Comparison of ENCODE assay signal across 23 cellular contexts in the genomic region with DNA sequence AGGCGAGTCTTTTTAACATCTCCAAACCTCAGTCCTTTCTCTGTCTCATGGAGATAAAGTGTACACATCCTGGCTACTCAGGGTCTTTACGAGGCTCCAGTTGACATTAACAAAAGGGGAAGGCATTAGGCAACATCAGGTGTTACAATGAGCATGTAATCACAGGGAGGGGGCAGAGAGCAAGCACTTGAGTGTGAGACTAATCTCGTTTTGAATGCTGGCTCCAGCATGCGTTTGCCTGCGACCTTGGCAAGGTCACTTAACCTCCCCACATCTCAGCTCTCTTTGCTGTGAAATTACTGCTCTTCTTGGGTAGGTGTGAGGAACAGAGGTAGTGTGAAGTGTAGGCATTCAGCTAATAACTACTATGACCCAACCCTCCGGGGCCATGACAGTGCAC. TPM values are rescaled to one million over a fixed set of nuclear protein-coding genes. Genes with fewer than 3 reads are reported as not detected.
DNase-seq lines count a peak whose midpoint lies in the region; ATAC-seq and TF ChIP-seq lines count a peak whose summit lies in the region.
"Had no signal": no experiment of that assay in that cellular context is flagged by ENCODE, and none has a peak within 500 bp of the region (broad histone marks: within the 10 kb centered on the region; RNA-seq: fewer than 3 reads in every experiment).

No MANE protein-coding gene starts in this region.

- H3K4me1 Mint-ChIP-seq in Caco-2 (ENCODE audit: low read depth, unreplicated experiment), result peaks cover 43% of the 10 kb centered on the region
- H3K4me1 Mint-ChIP-seq: activated B cell treated with CpG ODN at 0.5 μM for 24 hours; CD4-positive, alpha-beta memory T cell; memory B cell; neural crest cell had no signal

- TF ChIP-seq CTCF in Caco-2 (IDR thresholded peaks at IDR 0.05; ENCODE audit: insufficient read depth in 1 of 2, low read depth in 1 of 2, low read length in 1 of 2, severe bottlenecking in 1 of 2, unreplicated experiment in 1 of 2) (no peak), Peyer's patch (IDR thresholded peaks at IDR 0.05) (no peak), BE2C (IDR thresholded peaks at IDR 0.05; ENCODE audit: low read depth, low read length) (no peak)

- no TSS peak for BruUV-seq in Caco-2 (replicated peaks; lab: Mats Ljungman, UMichigan)

- CTCF ChIA-PET in Caco-2 (lab: Charles Lee), result interaction anchor here (0.6 to 1.4 kb wide), 2 partner anchors 11 to 1345 kb away, joined by 3 read pairs; no protein-coding TSS in a partner anchor

- no peak overlapping the region for H3K4me3 ChIP-seq in Caco-2 (ENCODE audit: low read depth, low read length)
- no peak overlapping the region for H3K4me3 ChIP-seq in Peyer's patch
- no peak overlapping the region for H3K4me3 ChIP-seq in BE2C (ENCODE audit: low read depth, low read length)
- H3K4me3 ChIP-seq: esophagus muscularis mucosa, K562 had no signal

- intact Hi-C loops in Caco-2 (cut with micrococcal nuclease; ENCODE audit: unreplicated experiment) (no loop called here), left ventricle myocardium superior (cut with micrococcal nuclease) (no loop called here)

- H3K27ac ChIP-seq in Peyer's patch, result no peak overlapping the region
- H3K27ac ChIP-seq: esophagus muscularis mucosa had no signal

- H3K9me3 ChIP-seq in Caco-2 (no peaks in the 10 kb centered on the region), Peyer's patch (no peaks in the 10 kb centered on the region), BE2C (no peaks in the 10 kb centered on the region)
- H3K9me3 ChIP-seq: esophagus muscularis mucosa had no signal

- peaks cover 43% of the 10 kb centered on the region for H3K4me1 ChIP-seq in Caco-2
- no peaks in the 10 kb centered on the region for H3K4me1 ChIP-seq in Peyer's patch
- H3K4me1 ChIP-seq in BE2C, result peaks cover 47% of the 10 kb centered on the region

- peak; percentile 3 for ATAC-seq in left ventricle myocardium superior

- TF ChIP-seq POLR2A in Peyer's patch (IDR thresholded peaks at IDR 0.05), result no peak

- peaks cover 21% of the 10 kb centered on the region for H3K36me3 Mint-ChIP-seq in Caco-2 (ENCODE audit: insufficient read depth, unreplicated experiment)
- H3K36me3 Mint-ChIP-seq: CD4-positive, alpha-beta memory T cell; memory B cell had no signal

- H3K27ac Mint-ChIP-seq in Caco-2 (ENCODE audit: unreplicated experiment), result peak overlapping the region; percentile 21
- H3K27ac Mint-ChIP-seq: activated B cell treated with CpG ODN at 0.5 μM for 24 hours; CD4-positive, alpha-beta memory T cell; memory B cell had no signal

- H3K27me3 ChIP-seq in Caco-2 (replicated peaks; ENCODE audit: control insufficient read depth, insufficient read depth, low read length) (no peaks in the 10 kb centered on the region), Peyer's patch (no peaks in the 10 kb centered on the region), BE2C (no peaks in the 10 kb centered on the region)

- peaks cover 4% of the 10 kb centered on the region for H3K27me3 Mint-ChIP-seq in Caco-2 (ENCODE audit: insufficient read depth, unreplicated experiment)

- H3K9me3 Mint-ChIP-seq in Caco-2 (ENCODE audit: unreplicated experiment), result no peaks in the 10 kb centered on the region
- H3K9me3 Mint-ChIP-seq: activated B cell treated with CpG ODN at 0.5 μM for 24 hours; CD4-positive, alpha-beta memory T cell; memory B cell; neural crest cell had no signal

- POLR2A ChIA-PET in Caco-2 (lab: Charles Lee), result no interaction called here

- DNase-seq in Caco-2, result no peak
- DNase-seq in NCI-H1417 treated with DMSO at 0.1 percent for 48 hours (lab: John Stamatoyannopoulos, UW), result peak; percentile 44
- DNase-seq in NCI-H748 (lab: John Stamatoyannopoulos, UW; ENCODE audit: unreplicated experiment), result peak; percentile 82
- no peak for DNase-seq in left ventricle myocardium superior
- no peak for DNase-seq in Peyer's patch
- no peak for DNase-seq in CD1c-positive myeloid dendritic cell (ENCODE audit: extremely low spot score)
- DNase-seq in BE2C, result no peak
- no peak for DNase-seq in AG08396 (ENCODE audit: low spot score)
- DNase-seq: activated B cell treated with CpG ODN at 0.5 μM for 24 hours; CD4-positive, alpha-beta memory T cell; central memory CD4-positive, alpha-beta T cell; HCEC 1CT; islet precursor cell; SIG-M5; stimulated activated CD4-positive, alpha-beta T cell treated with anti-CD3 and anti-CD28 coated beads, Interleukin-1b, Interleukin-23, amount 100 ng/mL, for 48 hours; T-helper 2 cell had no signal

- H3K36me3 ChIP-seq in Caco-2 (ENCODE audit: control insufficient read depth, insufficient read depth, low read length) (no peaks in the 10 kb centered on the region), Peyer's patch (no peaks in the 10 kb centered on the region), BE2C (no peaks in the 10 kb centered on the region)

- H3K4me3 Mint-ChIP-seq in Caco-2 (ENCODE audit: unreplicated experiment), result no peak overlapping the region
- H3K4me3 Mint-ChIP-seq: activated B cell treated with CpG ODN at 0.5 μM for 24 hours; CD4-positive, alpha-beta memory T cell; memory B cell; neural crest cell had no signal

RNA-seq across cellular contexts. Expression of gene TNNT2, which starts 3.1 kb away (rescaled TPM):
- total RNA-seq in Caco-2 (2022), result 5.9 and 7.3 TPM in 2 replicates
- total RNA-seq in left ventricle myocardium superior, result 10,350 TPM
- 1 to 10 TPM in 1 of 4 donors, under 1 TPM in 1, not detected in 2; 0.40 to 3.7 TPM for total RNA-seq in Peyer's patch
- 9.6 TPM for polyA plus RNA-seq in BE2C (2012; ENCODE audit: insufficient read depth, insufficient read length, low read depth)
- total RNA-seq: activated B cell treated with CpG ODN at 0.5 μM for 24 hours; CD4-positive, alpha-beta memory T cell; Daoy; K562; neural crest cell; subcutaneous adipose tissue had no signal
- polyA plus RNA-seq: CD4-positive, alpha-beta memory T cell; K562 had no signal

RNA-seq across cellular contexts. Expression of gene LAD1, which starts 24.7 kb away (rescaled TPM):
- total RNA-seq in Caco-2 (2022) (77.2 and 80.5 TPM in 2 replicates), left ventricle myocardium superior (2.2 TPM), Peyer's patch (100 to 1,000 TPM; 106 to 224 (median 192) TPM)
- polyA plus RNA-seq in BE2C (2012; ENCODE audit: insufficient read depth, insufficient read length, low read depth), result not detected
- total RNA-seq: activated B cell treated with CpG ODN at 0.5 μM for 24 hours, neural crest cell had no signal
- polyA plus RNA-seq: CD4-positive, alpha-beta memory T cell; K562 had no signal

RNA-seq across cellular contexts. Expression of gene TNNI1, which starts 47.2 kb away (rescaled TPM):
- not detected in 2 replicates for total RNA-seq in Caco-2 (2022)
- total RNA-seq in left ventricle myocardium superior, result 1.1 TPM
- total RNA-seq in Peyer's patch, result under 1 TPM in 1 of 4 donors, not detected in 3; 0.13 TPM
- not detected for polyA plus RNA-seq in BE2C (2012; ENCODE audit: insufficient read depth, insufficient read length, low read depth)
- total RNA-seq: activated B cell treated with CpG ODN at 0.5 μM for 24 hours; CD4-positive, alpha-beta memory T cell; Daoy; K562; renal cortical epithelial cell; subcutaneous adipose tissue had no signal
- polyA plus RNA-seq: CD4-positive, alpha-beta memory T cell; K562 had no signal

Comparison
In these comparisons a context has a peak if more than half of its experiments do, and no peak if none do; other contexts are left out.
1. DNase-seq: peak in NCI-H1417 treated with DMSO at 0.1 percent for 48 hours (single experiment) and NCI-H748 (single experiment); none in Caco-2 (0 of 2), left ventricle myocardium superior (single experiment), Peyer's patch (0 of 3), CD1c-positive myeloid dendritic cell (single experiment), BE2C (single experiment) and AG08396 (single experiment).
2. RNA of gene TNNT2, which starts 3.1 kb away (total RNA-seq): 10,350 TPM in left ventricle myocardium superior (single experiment); 5.9 to 7.3 TPM in Caco-2 and 0.40 to 3.7 TPM in Peyer's patch; every median in the first group is over 1,000 times any median in the second.
3. RNA of gene LAD1, which starts 24.7 kb away (total RNA-seq): 106 to 224 TPM in Peyer's patch and 77.2 to 80.5 TPM in Caco-2; 2.2 TPM in left ventricle myocardium superior (single experiment); every median in the first group is over 10 times any median in the second.